ENCODE assay signal across 13 cellular contexts in genomic region chr15:51576911-51577500, GRCh38. TPM values are rescaled to one million over a fixed set of nuclear protein-coding genes. Genes with fewer than 3 reads are reported as not detected.
DNase-seq lines count a peak whose midpoint lies in the region; ATAC-seq, FAIRE-seq and TF ChIP-seq lines count a peak whose summit lies in the region.
"Had no signal": no experiment of that assay in that cellular context is flagged by ENCODE, and none has a peak within 500 bp of the region (broad histone marks: within the 10 kb centered on the region; RNA-seq: fewer than 3 reads in every experiment).

No MANE protein-coding gene starts in this region.

- no peak for TF ChIP-seq EP300 in HepG2 (IDR thresholded peaks at IDR 0.05; ENCODE audit: low read depth in 2 of 2, low read length in 2 of 2)
- no peak for TF ChIP-seq EP300 in HepG2 (CRISPR knock-in tag; IDR thresholded peaks at IDR 0.05; ENCODE audit: borderline replicate concordance)

- H3K4me3 Mint-ChIP-seq in MCF 10A (ENCODE audit: unreplicated experiment) = peak overlapping the region; percentile 19
- H3K4me3 Mint-ChIP-seq in activated CD4-positive, alpha-beta T cell treated with anti-CD3 and anti-CD28 coated beads for 36 hours = no peak overlapping the region

- H3K4me3 ChIP-seq in breast epithelium (no peak overlapping the region), bronchial epithelial cell (ENCODE audit: low read depth, low read length) (no peak overlapping the region), HepG2 (replicated peaks in 1 of 3; ENCODE audit: insufficient read depth in 1 of 3, low read depth in 2 of 3, low read length in 3 of 3) (no peak overlapping the region), uterus (no peak overlapping the region)
- H3K4me3 ChIP-seq: prostate gland, SJCRH30 had no signal

- H3K27ac Mint-ChIP-seq in MCF 10A (ENCODE audit: low read depth, unreplicated experiment) = peak overlapping the region; percentile 5
- no peak overlapping the region for H3K27ac Mint-ChIP-seq in activated CD4-positive, alpha-beta T cell treated with anti-CD3 and anti-CD28 coated beads for 36 hours

- H3K27me3 ChIP-seq in breast epithelium = no peaks in the 10 kb centered on the region
- H3K27me3 ChIP-seq in bronchial epithelial cell (ENCODE audit: control insufficient read depth, insufficient read depth, low read length) = no peaks in the 10 kb centered on the region
- H3K27me3 ChIP-seq in HepG2 (ENCODE audit: control insufficient read depth in 1 of 2, insufficient read depth in 2 of 2, low read length in 2 of 2) = no peaks in the 10 kb centered on the region
- no peaks in the 10 kb centered on the region for H3K27me3 ChIP-seq in uterus
- H3K27me3 ChIP-seq: SJCRH30 had no signal

- no peak for TF ChIP-seq RAD21 in HepG2 (CRISPR knock-in tag; IDR thresholded peaks at IDR 0.05)

- peaks cover 8% of the 10 kb centered on the region for H3K4me1 Mint-ChIP-seq in MCF 10A (ENCODE audit: insufficient read depth, unreplicated experiment)
- no peaks in the 10 kb centered on the region for H3K4me1 Mint-ChIP-seq in activated CD4-positive, alpha-beta T cell treated with anti-CD3 and anti-CD28 coated beads for 36 hours

- no peaks in the 10 kb centered on the region for H3K27me3 Mint-ChIP-seq in MCF 10A (ENCODE audit: insufficient read depth, unreplicated experiment)
- H3K27me3 Mint-ChIP-seq in activated CD4-positive, alpha-beta T cell treated with anti-CD3 and anti-CD28 coated beads for 36 hours = no peaks in the 10 kb centered on the region

- no peak for FAIRE-seq in bronchial epithelial cell (lab: Jason Lieb, UNC)
- FAIRE-seq in HepG2 (lab: Jason Lieb, UNC) = no peak
- FAIRE-seq: A204.1 had no signal

- no peak for ATAC-seq in HepG2
- no peak for ATAC-seq in activated CD4-positive, alpha-beta T cell treated with anti-CD3 and anti-CD28 coated beads for 36 hours

- intact Hi-C loops in MCF 10A (cut with micrococcal nuclease) = no loop called here
- intact Hi-C loops in breast epithelium (cut with DNase I; ENCODE audit: low total_unique reads) = no loop called here
- intact Hi-C loops in HepG2 (cut with micrococcal nuclease; ENCODE audit: unreplicated experiment) = no loop called here
- intact Hi-C loops in uterus (cut with DNase I; ENCODE audit: low total_unique reads) = no loop called here
- intact Hi-C loops in activated CD4-positive, alpha-beta T cell treated with anti-CD3 and anti-CD28 coated beads for 36 hours (cut with DNase I, micrococcal nuclease) = no loop called here

- no peak overlapping the region for H2AFZ ChIP-seq in HepG2 (ENCODE audit: low read length)

- H3K27ac ChIP-seq in breast epithelium (peak overlapping the region in 1 of 2 donors; percentile 12), HepG2 (ENCODE audit: extremely low read length, insufficient read depth, low read length) (no peak overlapping the region), uterus (peak overlapping the region; percentile 10 to 31)
- H3K27ac ChIP-seq: prostate gland, SJCRH30 had no signal

- H3K4me1 ChIP-seq in breast epithelium = peaks cover 0 to 3% of the 10 kb centered on the region in 2 donors
- no peaks in the 10 kb centered on the region for H3K4me1 ChIP-seq in HepG2 (ENCODE audit: insufficient read depth, low read length)
- H3K4me1 ChIP-seq in uterus = peaks cover 0 to 9% of the 10 kb centered on the region in 2 donors
- H3K4me1 ChIP-seq: prostate gland, SJCRH30 had no signal

- no peak overlapping the region for H3K9ac ChIP-seq in HepG2 (ENCODE audit: insufficient read depth, low read depth, low read length)

- CTCF ChIA-PET in MCF 10A (lab: Yijun Ruan, JAX) = interaction anchor here (0.6 to 1.0 kb wide), 2 partner anchors 175 to 200 kb away, joined by 3 read pairs; no protein-coding TSS in a partner anchor
- CTCF ChIA-PET in HepG2 (lab: Yijun Ruan, JAX; ENCODE audit: low intra/inter-chr PET ratio, low total read pairs) = no interaction called here
- CTCF ChIA-PET in activated CD4-positive, alpha-beta T cell treated with anti-CD3 and anti-CD28 coated beads for 36 hours (lab: Charles Lee) = no interaction called here

- no peaks in the 10 kb centered on the region for H3K36me3 Mint-ChIP-seq in MCF 10A (ENCODE audit: insufficient read depth, unreplicated experiment)
- H3K36me3 Mint-ChIP-seq in activated CD4-positive, alpha-beta T cell treated with anti-CD3 and anti-CD28 coated beads for 36 hours (ENCODE audit: low read depth) = peaks cover 2% of the 10 kb centered on the region

- DNase-seq in MCF 10A (ENCODE audit: unreplicated experiment) (peak; percentile 82), breast epithelium (ENCODE audit: low spot score in 2 of 2) (no peak), bronchial epithelial cell (ENCODE audit: low read depth) (peak; percentile 87), HepG2 (ENCODE audit: low spot score) (no peak), uterus (peak in 1 of 2 donors; percentile 54), NCI-H1694 treated with DMSO at 0.1 percent for 48 hours (lab: John Stamatoyannopoulos, UW) (no peak), T-helper 2 cell (no peak)
- no peak for DNase-seq in activated CD4-positive, alpha-beta T cell treated with anti-CD3 and anti-CD28 coated beads for 36 hours
- DNase-seq: activated CD8-positive, alpha-beta memory T cell treated with anti-CD3 and anti-CD28 coated beads for 24 hours; NCI-H146; SJCRH30 had no signal

- no peaks in the 10 kb centered on the region for H3K9me3 Mint-ChIP-seq in MCF 10A (ENCODE audit: unreplicated experiment)
- H3K9me3 Mint-ChIP-seq in activated CD4-positive, alpha-beta T cell treated with anti-CD3 and anti-CD28 coated beads for 36 hours (ENCODE audit: low read depth) = no peaks in the 10 kb centered on the region

- BruUV-seq in MCF 10A (replicated peaks; lab: Mats Ljungman, UMichigan) (no TSS peak), HepG2 (replicated peaks; lab: Mats Ljungman, UMichigan) (no TSS peak)

- no peaks in the 10 kb centered on the region for H3K79me2 ChIP-seq in HepG2 (ENCODE audit: insufficient read depth, low read length)

- H3K4me2 ChIP-seq in HepG2 (ENCODE audit: low read depth, low read length) = no peak overlapping the region

- H3K9me3 ChIP-seq in breast epithelium (peaks cover 0 to 5% of the 10 kb centered on the region in 2 donors), HepG2 (ENCODE audit: low read length) (no peaks in the 10 kb centered on the region), uterus (peaks cover 0 to 4% of the 10 kb centered on the region in 2 donors)
- H3K9me3 ChIP-seq: prostate gland, SJCRH30 had no signal

- in situ Hi-C loops in HepG2 (cut with HindIII; ENCODE audit: extremely low pct_ligation_motif_present, low pct_unique_long_range_greater_than_20kb) = no loop called here

- TF ChIP-seq POLR2A in breast epithelium (IDR thresholded peaks at IDR 0.05) = no peak
- TF ChIP-seq POLR2A in HepG2 (IDR thresholded peaks at IDR 0.05; ENCODE audit: insufficient read depth in 1 of 2, low read depth in 2 of 2, low read length in 2 of 2) = no peak
- TF ChIP-seq POLR2A in uterus (IDR thresholded peaks at IDR 0.05) = no peak

- no peaks in the 10 kb centered on the region for H4K20me1 ChIP-seq in HepG2 (ENCODE audit: insufficient read depth, low read length)

- POLR2A ChIA-PET in MCF 10A (lab: Yijun Ruan, JAX) (interaction anchor here (0.7 to 1.6 kb wide), 6 partner anchors 9 to 289 kb away, joined by 3 to 4 read pairs (median 3); no protein-coding TSS in a partner anchor), HepG2 (lab: Yijun Ruan, JAX) (no interaction called here)
- POLR2A ChIA-PET in activated CD4-positive, alpha-beta T cell treated with anti-CD3 and anti-CD28 coated beads for 36 hours (lab: Charles Lee) = no interaction called here

- 92% methylated on average over 2 of the region's 2 CpGs for WGBS in HepG2 (ENCODE audit: low lambda C conversion rate)

- TF ChIP-seq CTCF in MCF 10A (IDR thresholded peaks at IDR 0.05; ENCODE audit: unreplicated experiment) = no peak
- no peak for TF ChIP-seq CTCF in breast epithelium (IDR thresholded peaks at IDR 0.05)
- TF ChIP-seq CTCF in bronchial epithelial cell (IDR thresholded peaks at IDR 0.05; ENCODE audit: insufficient read depth, low read length, severe bottlenecking) = no peak
- no peak for TF ChIP-seq CTCF in HepG2 (CRISPR knock-in tag; IDR thresholded peaks at IDR 0.05)
- TF ChIP-seq CTCF in uterus (IDR thresholded peaks at IDR 0.05) = no peak

- H3K36me3 ChIP-seq in breast epithelium = no peaks in the 10 kb centered on the region
- no peaks in the 10 kb centered on the region for H3K36me3 ChIP-seq in bronchial epithelial cell (ENCODE audit: control insufficient read depth, insufficient read depth, low read length)
- H3K36me3 ChIP-seq in HepG2 (replicated peaks in 1 of 2; ENCODE audit: control insufficient read depth in 1 of 2, insufficient read depth in 2 of 2, low read length in 2 of 2) = no peaks in the 10 kb centered on the region
- no peaks in the 10 kb centered on the region for H3K36me3 ChIP-seq in uterus
- H3K36me3 ChIP-seq: prostate gland, SJCRH30 had no signal

RNA-seq across cellular contexts. Expression of gene DMXL2, which starts 45.6 kb away (rescaled TPM):
- total RNA-seq in MCF 10A (2022) (13.6 and 21.6 TPM in 2 replicates), breast epithelium (10 to 100 TPM; 28.5 to 73.9 (median 36.4) TPM), bronchial epithelial cell (14.5 and 16.1 TPM in 2 replicates), HepG2 (2016; rRNA removed; fragmentation: Illumina TruSeq; extraction: Trizol) (14.4 and 15.3 TPM in 2 replicates), uterus (100 to 1,000 TPM in 1 of 4 donors, 10 to 100 TPM in 2, 1 to 10 TPM in 1; 6.9 to 100 (median 26.6) TPM)
- total RNA-seq in HepG2 (2016; cell fraction: cytosol; rRNA removed; fragmentation: Illumina TruSeq; extraction: Trizol; ENCODE audit: low read depth) = 2.9 and 3.9 TPM in 2 replicates
- total RNA-seq in HepG2 (2016; cell fraction: insoluble cytoplasmic fraction; rRNA removed; fragmentation: Illumina TruSeq; extraction: Trizol) = 10.5 and 14.9 TPM in 2 replicates
- total RNA-seq in HepG2 (2016; cell fraction: membrane; rRNA removed; fragmentation: Illumina TruSeq; extraction: Trizol) = 3.6 and 5.3 TPM in 2 replicates
- total RNA-seq in HepG2 (2016; cell fraction: nucleus; rRNA removed; fragmentation: Illumina TruSeq; extraction: Trizol) = 25.7 and 26.2 TPM in 2 replicates
- 11.6 and 11.8 TPM in 2 replicates for polyA plus RNA-seq in HepG2 (2011; rRNA removed)
- 2.5 and 4.5 TPM in 2 replicates for polyA plus RNA-seq in HepG2 (2011; cell fraction: cytosol; rRNA removed)
- polyA plus RNA-seq in HepG2 (2011; cell fraction: nucleus; rRNA removed) = 24.4 and 27.0 TPM in 2 replicates
- 9.9 and 10.4 TPM in 2 replicates for polyA plus RNA-seq in HepG2 (2012)
- polyA plus RNA-seq in HepG2 (2016; cell fraction: cytosol; fragmentation: Illumina TruSeq; extraction: Trizol; ENCODE audit: low read depth) = 0.51 and 0.75 TPM in 2 replicates
- polyA plus RNA-seq in HepG2 (2016; cell fraction: insoluble cytoplasmic fraction; fragmentation: Illumina TruSeq; extraction: Trizol; ENCODE audit: low read depth) = 11.1 and 13.6 TPM in 2 replicates
- 1.6 and 2.1 TPM in 2 replicates for polyA plus RNA-seq in HepG2 (2016; cell fraction: membrane; fragmentation: Illumina TruSeq; extraction: Trizol; ENCODE audit: low read depth)
- polyA plus RNA-seq in HepG2 (2016; cell fraction: nucleus; fragmentation: Illumina TruSeq; extraction: Trizol; ENCODE audit: insufficient read depth, low read depth) = 46.6 and 53.7 TPM in 2 replicates
- 7.7 and 16.1 TPM in 2 replicates for polyA minus RNA-seq in HepG2 (2011; rRNA and poly(A)+ RNA removed; ENCODE audit: low replicate concordance)
- polyA minus RNA-seq in HepG2 (2011; cell fraction: cytosol; rRNA and poly(A)+ RNA removed) = 6.0 and 11.5 TPM in 2 replicates
- 31.9 and 35.7 TPM in 2 replicates for polyA minus RNA-seq in HepG2 (2011; cell fraction: nucleus; rRNA and poly(A)+ RNA removed)
- 1 to 10 TPM; 5.9 to 7.0 TPM for total RNA-seq in activated CD4-positive, alpha-beta T cell treated with anti-CD3 and anti-CD28 coated beads for 36 hours

Comparison
In these comparisons a context has a peak if more than half of its experiments do, and no peak if none do; other contexts are left out.
1. DNase-seq: peak in MCF 10A (single experiment) and bronchial epithelial cell (single experiment); none in breast epithelium (0 of 2), HepG2 (single experiment), NCI-H1694 treated with DMSO at 0.1 percent for 48 hours (single experiment), activated CD4-positive, alpha-beta T cell treated with anti-CD3 and anti-CD28 coated beads for 36 hours (single experiment) and T-helper 2 cell (0 of 5).